In genomic region chr4:152037435-152037834, GRCh38 we compare ENCODE assay signal across 22 cellular contexts.
"Had no signal": no experiment of that assay in that cellular context is flagged by ENCODE, and none has a peak within 500 bp of the region (broad histone marks: within the 10 kb centered on the region; RNA-seq: fewer than 3 reads in every experiment).

No MANE protein-coding gene starts in this region.

- H3K9me3 ChIP-seq: esophagus muscularis mucosa, ovary, spleen, upper lobe of right lung had no signal

- DNase-seq: activated CD4-positive, alpha-beta T cell treated with anti-CD3 and anti-CD28 coated beads for 48 hours; activated CD4-positive, alpha-beta T cell treated with anti-CD3 and anti-CD28 coated beads, Interleukin-2, amount 50 U/mL, for 48 hours; activated CD8-positive, alpha-beta memory T cell treated with anti-CD3 and anti-CD28 coated beads, Interleukin-2, amount 50 U/mL, for 4 hours; activated effector memory CD4-positive, alpha-beta T cell treated with anti-CD3 and anti-CD28 coated beads, Interleukin-2, amount 50 U/mL, for 16 hours; activated naive CD4-positive, alpha-beta T cell treated with anti-CD3 and anti-CD28 coated beads for 36 hours; activated naive CD8-positive, alpha-beta T cell treated with anti-CD3 and anti-CD28 coated beads, Interleukin-2, amount 10 ng/mL, durations not matched to agents 7 days and 5 days; activated T-cell treated with anti-CD3 and anti-CD28 coated beads, Interleukin-2, amount 50 U/mL, for 1 hour; amniotic stem cell; central memory CD4-positive, alpha-beta T cell; endodermal cell; foreskin keratinocyte; naive thymus-derived CD4-positive, alpha-beta T cell; ovary; retina; spleen; stimulated activated naive CD8-positive, alpha-beta T cell treated with anti-CD3 and anti-CD28 coated beads, Interleukin-15, Interleukin-2, amounts not matched to agents 100 U/mL and 50 U/mL, for 24 hours; SW 1271; T1000; upper lobe of right lung; WERI-Rb-1 had no signal

- H3K27ac ChIP-seq: foreskin keratinocyte, ovary, spleen, upper lobe of right lung, WERI-Rb-1 had no signal

- H3K36me3 ChIP-seq: esophagus muscularis mucosa, ovary, spleen, upper lobe of right lung, WERI-Rb-1 had no signal

- H3K27me3 ChIP-seq: esophagus muscularis mucosa, foreskin keratinocyte, ovary, spleen, upper lobe of right lung had no signal

- H3K4me3 ChIP-seq: esophagus muscularis mucosa, ovary, spleen, upper lobe of right lung had no signal

- H3K4me1 ChIP-seq: foreskin keratinocyte, spleen, upper lobe of right lung had no signal

- ATAC-seq: activated CD4-positive, CD25-positive, alpha-beta regulatory T cell treated with anti-CD3 and anti-CD28 coated beads, Interleukin-2, amount 50 U/mL, for 24 hours; foreskin keratinocyte; naive thymus-derived CD4-positive, alpha-beta T cell; stimulated activated naive CD8-positive, alpha-beta T cell treated with anti-CD3 and anti-CD28 coated beads, Interleukin-15, Interleukin-2, amounts not matched to agents 100 U/mL and 50 U/mL, for 24 hours; upper lobe of right lung had no signal
